ENCODE assay signal across 8 cellular contexts in the genomic region with DNA sequence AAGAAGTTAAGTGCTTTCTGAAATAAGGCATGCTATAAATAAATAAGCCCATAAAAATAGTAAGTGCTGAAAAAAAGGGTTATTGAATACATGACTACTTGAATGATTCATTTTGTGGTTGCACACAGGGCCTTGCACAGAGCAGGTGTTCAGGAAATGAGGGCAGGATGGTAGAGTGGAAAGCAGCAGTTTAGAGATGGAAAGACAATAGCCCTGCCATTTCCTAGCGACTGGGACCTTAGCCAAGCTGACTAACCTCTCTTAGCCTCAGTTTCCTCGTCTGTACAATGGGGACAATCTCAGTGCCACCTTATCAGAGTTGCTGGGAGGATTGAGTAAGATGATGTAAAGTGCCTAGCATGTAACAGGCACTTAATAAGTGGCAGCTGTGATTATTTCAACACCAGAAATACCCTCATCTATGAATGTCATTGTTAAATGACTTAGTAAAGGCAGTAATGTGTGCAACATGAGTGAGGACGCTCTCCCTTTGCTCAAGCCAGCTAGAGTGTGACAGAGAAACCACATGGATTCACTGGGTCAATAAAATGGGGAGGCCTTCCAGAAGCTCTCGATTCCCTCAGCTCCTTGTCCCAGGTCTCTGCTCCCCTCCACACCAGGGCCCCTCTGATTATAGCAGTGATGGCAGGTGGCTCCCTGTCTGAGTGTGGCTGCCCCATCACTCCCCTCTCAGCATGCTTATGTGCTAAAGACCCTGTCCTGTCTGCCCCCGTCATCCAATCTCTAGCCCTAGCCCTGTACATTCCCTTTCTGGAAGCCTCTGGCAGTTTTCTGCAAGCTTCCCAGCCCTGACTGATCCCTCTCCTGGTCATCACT. TPM values are rescaled to one million over a fixed set of nuclear protein-coding genes. Genes with fewer than 3 reads are reported as not detected.
DNase-seq lines count a peak whose midpoint lies in the region; ATAC-seq, FAIRE-seq and TF ChIP-seq lines count a peak whose summit lies in the region.

No MANE protein-coding gene starts in this region.

- no peak overlapping the region for H3K4me3 ChIP-seq in bronchial epithelial cell (ENCODE audit: low read depth, low read length)
- H3K4me3 ChIP-seq in sigmoid colon = no peak overlapping the region

- TF ChIP-seq POLR2A in sigmoid colon (IDR thresholded peaks at IDR 0.05) = no peak
- TF ChIP-seq POLR2A in erythroblast (IDR thresholded peaks at IDR 0.05; ENCODE audit: low read length) = no peak

- H3K27me3 Mint-ChIP-seq in IgD-negative memory B cell = no peaks in the 10 kb centered on the region

- H3K4me1 ChIP-seq in sigmoid colon = peaks cover 0 to 18% (median 13%) of the 10 kb centered on the region in 4 donors

- H3K4me1 Mint-ChIP-seq in IgD-negative memory B cell = peaks cover 22 to 32% (median 32%) of the 10 kb centered on the region in 3 donors

- peak overlapping the region; percentile 19 to 90 (median 49) for H3K27ac Mint-ChIP-seq in IgD-negative memory B cell

- intact Hi-C loops in sigmoid colon (cut with DNase I) = loop anchor here (1.0 kb wide), 1 partner anchor 40 kb away; no protein-coding TSS in a partner anchor

- H3K36me3 Mint-ChIP-seq in IgD-negative memory B cell = no peaks in the 10 kb centered on the region

- WGBS in sigmoid colon, 2 donors = 65 to 66% methylated on average over 5 of the region's 5 CpGs

- H3K27ac ChIP-seq in sigmoid colon = peak overlapping the region; percentile 7 to 86 (median 74)

- no peaks in the 10 kb centered on the region for H3K36me3 ChIP-seq in bronchial epithelial cell (ENCODE audit: control insufficient read depth, insufficient read depth, low read length)
- no peaks in the 10 kb centered on the region for H3K36me3 ChIP-seq in sigmoid colon

- peak overlapping the region; percentile 0 to 85 (median 50) for H3K4me3 Mint-ChIP-seq in IgD-negative memory B cell

- no peak for TF ChIP-seq CTCF in GM10266 (IDR thresholded peaks at IDR 0.05; ENCODE audit: control insufficient read depth, insufficient read depth, low read depth, missing control alignments)
- no peak for TF ChIP-seq CTCF in bronchial epithelial cell (IDR thresholded peaks at IDR 0.05; ENCODE audit: insufficient read depth, low read length, severe bottlenecking)
- TF ChIP-seq CTCF in sigmoid colon (IDR thresholded peaks at IDR 0.05) = no peak

- DNase-seq in GM10266 (ENCODE audit: extremely low spot score) (peak; percentile 82), T follicular helper cell (ENCODE audit: low read depth) (peak; percentile 60), bronchial epithelial cell (ENCODE audit: low read depth) (peak; percentile 88), sigmoid colon (no peak), erythroblast (lab: John Stamatoyannopoulos, UW) (no peak), globus pallidus (ENCODE audit: low spot score) (no peak)

- no peaks in the 10 kb centered on the region for H3K9me3 Mint-ChIP-seq in IgD-negative memory B cell

- no peaks in the 10 kb centered on the region for H3K9me3 ChIP-seq in sigmoid colon

- peak; percentile 65 for ATAC-seq in GM21619 (IDR thresholded peaks at IDR 0.05; ENCODE audit: unreplicated experiment)

- no peak for TF ChIP-seq EP300 in sigmoid colon (IDR thresholded peaks at IDR 0.05)

- no peak for FAIRE-seq in bronchial epithelial cell (lab: Jason Lieb, UNC)

- H3K27me3 ChIP-seq in bronchial epithelial cell (ENCODE audit: control insufficient read depth, insufficient read depth, low read length) = no peaks in the 10 kb centered on the region
- no peaks in the 10 kb centered on the region for H3K27me3 ChIP-seq in sigmoid colon

RNA-seq across cellular contexts. Expression of a gene that starts 16.0 kb away (rescaled TPM):
- polyA plus RNA-seq in IgD-negative memory B cell = 3.9 TPM
- 7.6 TPM in 2 replicates for total RNA-seq in bronchial epithelial cell
- total RNA-seq in sigmoid colon = 10 to 100 TPM; 22.5 to 32.7 (median 31.6) TPM
- polyA plus RNA-seq in sigmoid colon = 10 to 100 TPM; 10.2 to 38.2 (median 10.6) TPM

RNA-seq across cellular contexts. Expression of a gene that starts 33.6 kb away (rescaled TPM):
- polyA plus RNA-seq in IgD-negative memory B cell (1.3 TPM), sigmoid colon (10 to 100 TPM in 1 of 3 donors, under 1 TPM in 2; 0.46 to 10.0 (median 0.60) TPM)
- total RNA-seq in bronchial epithelial cell (0.79 and 1.0 TPM in 2 replicates), sigmoid colon (1 to 10 TPM; 4.4 to 8.0 (median 5.0) TPM)

RNA-seq across cellular contexts. Expression of a gene that starts 50.2 kb away (rescaled TPM):
- polyA plus RNA-seq in IgD-negative memory B cell = 16.8 TPM
- 12.4 and 16.4 TPM in 2 replicates for total RNA-seq in bronchial epithelial cell
- 10 to 100 TPM; 28.6 to 42.6 (median 37.8) TPM for total RNA-seq in sigmoid colon
- 10 to 100 TPM; 13.2 to 22.9 (median 17.0) TPM for polyA plus RNA-seq in sigmoid colon

Comparison
In these comparisons a context has a peak if more than half of its experiments do, and no peak if none do; other contexts are left out.
1. DNase-seq: peak in GM10266 (single experiment), T follicular helper cell (single experiment) and bronchial epithelial cell (single experiment); none in sigmoid colon (single experiment), erythroblast (0 of 2) and globus pallidus (single experiment).